Comparison of ENCODE assay signal across 18 cellular contexts in genomic region chr1:8856689-8857412, GRCh38. TPM values are rescaled to one million over a fixed set of nuclear protein-coding genes. Genes with fewer than 3 reads are reported as not detected.
DNase-seq lines count a peak whose midpoint lies in the region; ATAC-seq and TF ChIP-seq lines count a peak whose summit lies in the region.
"Had no signal": no experiment of that assay in that cellular context is flagged by ENCODE, and none has a peak within 500 bp of the region (broad histone marks: within the 10 kb centered on the region; RNA-seq: fewer than 3 reads in every experiment).

No MANE protein-coding gene starts in this region.

- TF ChIP-seq CTCF in nephron progenitor cell (IDR thresholded peaks at IDR 0.05) (no peak), upper lobe of left lung (IDR thresholded peaks at IDR 0.05) (no peak)

- WGBS in upper lobe of left lung, 2 donors, result 93 to 94% methylated on average over 12 to 14 of the region's 14 CpGs

- H3K9me3 Mint-ChIP-seq in activated CD8-positive, alpha-beta T cell treated with anti-CD3 and anti-CD28 coated beads, Interleukin-2, amount 10 ng/mL, durations not matched to agents 7 days and 5 days (ENCODE audit: insufficient read depth), result no peaks in the 10 kb centered on the region
- no peaks in the 10 kb centered on the region for H3K9me3 Mint-ChIP-seq in nephron progenitor cell
- no peaks in the 10 kb centered on the region for H3K9me3 Mint-ChIP-seq in CD8-positive, alpha-beta memory T cell
- H3K9me3 Mint-ChIP-seq: CD4-positive, alpha-beta T cell; naive thymus-derived CD8-positive, alpha-beta T cell had no signal

- peak overlapping the region in 7 of 11 experiments; percentile 34 to 63 (median 61); a peak in 11 of 22 replicates for H3K9ac ChIP-seq in BLaER1 treated with 17β-estradiol and CSF1 and Interleukin-3, amounts not matched to agents 10 nM and 100 nM

- peaks cover 43% of the 10 kb centered on the region for H3K4me1 Mint-ChIP-seq in activated CD8-positive, alpha-beta T cell treated with anti-CD3 and anti-CD28 coated beads, Interleukin-2, amount 10 ng/mL, durations not matched to agents 7 days and 5 days (ENCODE audit: low read depth)
- H3K4me1 Mint-ChIP-seq in nephron progenitor cell, result peaks cover 37% of the 10 kb centered on the region
- H3K4me1 Mint-ChIP-seq in CD8-positive, alpha-beta memory T cell, result peaks cover 10 to 25% (median 17%) of the 10 kb centered on the region in 3 donors

- H3K27ac Mint-ChIP-seq in activated CD8-positive, alpha-beta T cell treated with anti-CD3 and anti-CD28 coated beads, Interleukin-2, amount 10 ng/mL, durations not matched to agents 7 days and 5 days, result peak overlapping the region; percentile 15
- peak overlapping the region; percentile 86 for H3K27ac Mint-ChIP-seq in nephron progenitor cell
- peak overlapping the region in 1 of 8 donors; percentile 80 for H3K27ac Mint-ChIP-seq in CD8-positive, alpha-beta memory T cell
- H3K27ac Mint-ChIP-seq: CD4-positive, alpha-beta T cell had no signal

- no peak for DNase-seq in activated CD8-positive, alpha-beta T cell treated with anti-CD3 and anti-CD28 coated beads, Interleukin-2, amount 10 ng/mL, durations not matched to agents 7 days and 5 days
- DNase-seq in nephron progenitor cell (no peak), upper lobe of left lung (no peak)
- DNase-seq in CD8-positive, alpha-beta memory T cell, result no peak
- DNase-seq: activated CD4-positive, alpha-beta T cell treated with anti-CD3 and anti-CD28 coated beads, Interleukin-2, amount 50 U/mL, for 4 hours; activated naive CD4-positive, alpha-beta T cell treated with Interleukin-2 at 50 U/mL for 16 hours; CD4-positive, alpha-beta T cell; left lung; naive thymus-derived CD8-positive, alpha-beta T cell; NCI-H1930; NCI-H69; right lobe of liver; Right ventricle myocardium superior; stimulated activated CD4-positive, alpha-beta T cell treated with anti-CD3 and anti-CD28 coated beads, Interleukin-4, amount 100 ng/mL, for 24 hours; T1000 had no signal

- peaks cover 50% of the 10 kb centered on the region for H3K36me3 Mint-ChIP-seq in activated CD8-positive, alpha-beta T cell treated with anti-CD3 and anti-CD28 coated beads, Interleukin-2, amount 10 ng/mL, durations not matched to agents 7 days and 5 days (ENCODE audit: low read depth)
- H3K36me3 Mint-ChIP-seq in nephron progenitor cell (ENCODE audit: low read depth), result peaks cover 49% of the 10 kb centered on the region
- peaks cover 7 to 51% (median 14%) of the 10 kb centered on the region in 3 donors for H3K36me3 Mint-ChIP-seq in CD8-positive, alpha-beta memory T cell

- POLR2A ChIA-PET in activated CD8-positive, alpha-beta T cell treated with anti-CD3 and anti-CD28 coated beads, Interleukin-2, amount 10 ng/mL, durations not matched to agents 7 days and 5 days (lab: Charles Lee), result interaction anchor here (0.6 to 2.3 kb wide), 9 partner anchors 8 to 229 kb away, joined by 3 to 7 read pairs (median 4); no protein-coding TSS in a partner anchor
- POLR2A ChIA-PET in CD8-positive, alpha-beta memory T cell (lab: Charles Lee), result no interaction called here

- ATAC-seq in activated CD8-positive, alpha-beta T cell treated with anti-CD3 and anti-CD28 coated beads, Interleukin-2, amount 10 ng/mL, durations not matched to agents 7 days and 5 days, result no peak
- no peak for ATAC-seq in upper lobe of left lung (ENCODE audit: low FRiP score in 2 of 2)
- ATAC-seq in HG02798 (IDR thresholded peaks at IDR 0.05; ENCODE audit: poor library complexity, unreplicated experiment), result no peak
- ATAC-seq: left lung; naive thymus-derived CD8-positive, alpha-beta T cell had no signal

- peak overlapping the region in 1 of 10 experiments; percentile 12; a peak in 1 of 20 replicates for H3K4me3 ChIP-seq in BLaER1 treated with 17β-estradiol and CSF1 and Interleukin-3, amounts not matched to agents 10 nM and 100 nM
- no peak overlapping the region for H3K4me3 ChIP-seq in CD8-positive, alpha-beta memory T cell (ENCODE audit: low read length)
- no peak overlapping the region for H3K4me3 ChIP-seq in upper lobe of left lung
- H3K4me3 ChIP-seq: left lung, right lobe of liver had no signal

- peaks cover 51 to 72% (median 56%) of the 10 kb centered on the region in 10 experiments for H3K4me1 ChIP-seq in BLaER1 treated with 17β-estradiol and CSF1 and Interleukin-3, amounts not matched to agents 10 nM and 100 nM
- H3K4me1 ChIP-seq in CD8-positive, alpha-beta memory T cell (ENCODE audit: insufficient read depth, low read length), result no peaks in the 10 kb centered on the region
- peaks cover 20 to 23% (median 22%) of the 10 kb centered on the region in 4 donors for H3K4me1 ChIP-seq in upper lobe of left lung

- TF ChIP-seq POLR2A in GM19193 (IDR thresholded peaks at IDR 0.05; ENCODE audit: extremely low read depth, insufficient read depth, insufficient read length), result peak; percentile 30
- TF ChIP-seq POLR2A in upper lobe of left lung (IDR thresholded peaks at IDR 0.05), result no peak

- CTCF ChIA-PET in activated CD8-positive, alpha-beta T cell treated with anti-CD3 and anti-CD28 coated beads, Interleukin-2, amount 10 ng/mL, durations not matched to agents 7 days and 5 days (lab: Charles Lee), result interaction anchor here (0.7 to 12.1 kb wide), 9 partner anchors 9 to 296 kb away, joined by 3 to 155 read pairs (median 3); no protein-coding TSS in a partner anchor
- CTCF ChIA-PET in CD8-positive, alpha-beta memory T cell (lab: Charles Lee), result interaction anchor here (1.4 to 8.8 kb wide), 3 partner anchors 7 to 22 kb away, joined by 4 to 82 read pairs (median 8); partner anchors contain the start of gene ENO1

- TF ChIP-seq EP300 in upper lobe of left lung (IDR thresholded peaks at IDR 0.05), result no peak

- peaks cover 0 to 11% (median 6%) of the 10 kb centered on the region in 11 experiments; a peak in 9 of 22 replicates for H3K9me3 ChIP-seq in BLaER1 treated with 17β-estradiol and CSF1 and Interleukin-3, amounts not matched to agents 10 nM and 100 nM (replicated peaks in 1 of 11)
- H3K9me3 ChIP-seq in CD8-positive, alpha-beta memory T cell (ENCODE audit: low read length), result no peaks in the 10 kb centered on the region
- H3K9me3 ChIP-seq in upper lobe of left lung, result no peaks in the 10 kb centered on the region
- H3K9me3 ChIP-seq: left lung, right lobe of liver had no signal

- H3K36me3 ChIP-seq in BLaER1 treated with 17β-estradiol and CSF1 and Interleukin-3, amounts not matched to agents 10 nM and 100 nM, result peaks cover 55 to 70% (median 65%) of the 10 kb centered on the region in 11 experiments
- peaks cover 22% of the 10 kb centered on the region for H3K36me3 ChIP-seq in CD8-positive, alpha-beta memory T cell (ENCODE audit: insufficient read depth, low read length)
- H3K36me3 ChIP-seq in upper lobe of left lung, result peaks cover 16 to 53% (median 38%) of the 10 kb centered on the region in 4 donors

- no peak overlapping the region for H3K4me3 Mint-ChIP-seq in activated CD8-positive, alpha-beta T cell treated with anti-CD3 and anti-CD28 coated beads, Interleukin-2, amount 10 ng/mL, durations not matched to agents 7 days and 5 days
- no peak overlapping the region for H3K4me3 Mint-ChIP-seq in nephron progenitor cell
- no peak overlapping the region for H3K4me3 Mint-ChIP-seq in CD8-positive, alpha-beta memory T cell
- H3K4me3 Mint-ChIP-seq: CD4-positive, alpha-beta T cell; naive thymus-derived CD8-positive, alpha-beta T cell had no signal

- no peaks in the 10 kb centered on the region for H3K27me3 ChIP-seq in BLaER1 treated with 17β-estradiol and CSF1 and Interleukin-3, amounts not matched to agents 10 nM and 100 nM
- H3K27me3 ChIP-seq in CD8-positive, alpha-beta memory T cell (ENCODE audit: insufficient read depth, low read length, poor library complexity, severe bottlenecking), result no peaks in the 10 kb centered on the region
- H3K27me3 ChIP-seq in upper lobe of left lung, result no peaks in the 10 kb centered on the region
- H3K27me3 ChIP-seq: left lung, right lobe of liver had no signal

- H3K27ac ChIP-seq in BLaER1 treated with 17β-estradiol and CSF1 and Interleukin-3, amounts not matched to agents 10 nM and 100 nM, result peak overlapping the region in 9 of 11 experiments; percentile 33 to 75 (median 64); a peak in 14 of 22 replicates
- H3K27ac ChIP-seq in CD8-positive, alpha-beta memory T cell (ENCODE audit: low read depth, low read length), result no peak overlapping the region
- peak overlapping the region in 2 of 4 donors; percentile 32 to 42 for H3K27ac ChIP-seq in upper lobe of left lung

- H3K27me3 Mint-ChIP-seq in activated CD8-positive, alpha-beta T cell treated with anti-CD3 and anti-CD28 coated beads, Interleukin-2, amount 10 ng/mL, durations not matched to agents 7 days and 5 days (ENCODE audit: low read depth), result no peaks in the 10 kb centered on the region
- peaks cover 7% of the 10 kb centered on the region for H3K27me3 Mint-ChIP-seq in nephron progenitor cell (ENCODE audit: low read depth, poor library complexity)
- H3K27me3 Mint-ChIP-seq in CD8-positive, alpha-beta memory T cell, result peaks cover 0 to 2% of the 10 kb centered on the region in 2 donors
- H3K27me3 Mint-ChIP-seq: CD4-positive, alpha-beta T cell; naive thymus-derived CD8-positive, alpha-beta T cell had no signal

- peaks cover 48 to 86% (median 54%) of the 10 kb centered on the region in 11 experiments for H4K20me1 ChIP-seq in BLaER1 treated with 17β-estradiol and CSF1 and Interleukin-3, amounts not matched to agents 10 nM and 100 nM

- H3K4me2 ChIP-seq in BLaER1 treated with 17β-estradiol and CSF1 and Interleukin-3, amounts not matched to agents 10 nM and 100 nM, result peak overlapping the region in 10 of 11 experiments; percentile 68 to 87 (median 81); a peak in 20 of 22 replicates

RNA-seq across cellular contexts. Expression of gene ENO1, which starts 21.6 kb away (rescaled TPM):
- 1,000 to 10,000 TPM; 3,150 to 3,216 TPM for total RNA-seq in activated CD8-positive, alpha-beta T cell treated with anti-CD3 and anti-CD28 coated beads, Interleukin-2, amount 10 ng/mL, durations not matched to agents 7 days and 5 days
- 1,000 to 10,000 TPM; 3,105 to 3,136 TPM for total RNA-seq in CD8-positive, alpha-beta memory T cell
- polyA plus RNA-seq in CD8-positive, alpha-beta memory T cell, result 1,061 TPM
- 1,000 to 10,000 TPM in 1 of 6 donors, 100 to 1,000 TPM in 5; 259 to 1,187 (median 717) TPM for total RNA-seq in upper lobe of left lung

RNA-seq across cellular contexts. Expression of gene RERE, which starts 39.4 kb away (rescaled TPM):
- total RNA-seq in activated CD8-positive, alpha-beta T cell treated with anti-CD3 and anti-CD28 coated beads, Interleukin-2, amount 10 ng/mL, durations not matched to agents 7 days and 5 days, result 10 to 100 TPM; 37.4 to 44.7 TPM
- total RNA-seq in CD8-positive, alpha-beta memory T cell, result 10 to 100 TPM; 37.9 to 39.2 TPM
- polyA plus RNA-seq in CD8-positive, alpha-beta memory T cell, result 10.9 TPM
- 100 to 1,000 TPM in 4 of 6 donors, 10 to 100 TPM in 2; 75.5 to 222 (median 104) TPM for total RNA-seq in upper lobe of left lung
